Comparison of ENCODE assay signal across 19 cellular contexts in genomic region chr6:166621114-166621540, GRCh38. TPM values are rescaled to one million over a fixed set of nuclear protein-coding genes. Genes with fewer than 3 reads are reported as not detected.
DNase-seq lines count a peak whose midpoint lies in the region; ATAC-seq, FAIRE-seq and TF ChIP-seq lines count a peak whose summit lies in the region.
"Had no signal": no experiment of that assay in that cellular context is flagged by ENCODE, and none has a peak within 500 bp of the region (broad histone marks: within the 10 kb centered on the region; RNA-seq: fewer than 3 reads in every experiment).

No MANE protein-coding gene starts in this region.

- peak; percentile 11 for DNase-seq in NCI-H2107 treated with DMSO at 0.1 percent for 48 hours (lab: John Stamatoyannopoulos, UW; ENCODE audit: unreplicated experiment)
- no peak for DNase-seq in NCI-H2107 (lab: John Stamatoyannopoulos, UW)
- no peak for DNase-seq in H1 (ENCODE audit: low read depth in 1 of 2, low spot score in 2 of 2)
- no peak for DNase-seq in lower lobe of right lung
- DNase-seq in type B pancreatic cell (ENCODE audit: extremely low spot score, unreplicated experiment) = no peak
- no peak for DNase-seq in NCI-H1694 (lab: John Stamatoyannopoulos, UW)
- DNase-seq in activated effector memory CD4-positive, alpha-beta T cell treated with anti-CD3 and anti-CD28 coated beads, Interleukin-2, amount 50 U/mL, for 16 hours = no peak
- DNase-seq in foreskin melanocyte = no peak
- DNase-seq: activated CD4-positive, alpha-beta T cell treated with anti-CD3 and anti-CD28 coated beads for 4 hours; activated T-cell treated with anti-CD3 and anti-CD28 coated beads, Interleukin-2, amount 50 U/mL, for 1 hour; GF-D8; natural killer cell; NCI-H1436 treated with DMSO at 0.1 percent for 48 hours; NCI-H748 treated with DMSO at 0.1 percent for 48 hours; stimulated activated naive B cell treated with anti-CD40 and anti-IgM and Interleukin-4, amounts not matched to agents 10 μg/mL and 1 μg/mL and 100 μg/mL, for 72 hours had no signal

- H3K9me3 ChIP-seq in H1 (ENCODE audit: insufficient read depth in 2 of 2, low read depth in 1 of 2, low read length in 1 of 2) (no peaks in the 10 kb centered on the region), lower lobe of right lung (no peaks in the 10 kb centered on the region)

- 52% methylated on average over 6 of the region's 6 CpGs; no CpG with 5 or more reads in 1 of the 2 experiments for WGBS in H1 (ENCODE audit: extremely low coverage in 1 of 2, insufficient coverage in 1 of 2, insufficient read length in 1 of 2, insufficient replicate concordance in 2 of 2, low coverage in 1 of 2, low lambda C conversion rate in 2 of 2, missing lambda C conversion rate in 1 of 2), 2 experiments

- H4K20me1 ChIP-seq in H1 (replicated peaks in 1 of 2; ENCODE audit: control insufficient read depth in 1 of 2, insufficient read depth in 2 of 2, low read length in 2 of 2) = peaks cover 8 to 14% of the 10 kb centered on the region in 2 experiments

- H2AFZ ChIP-seq in H1 (ENCODE audit: low read length) = no peak overlapping the region

- H3K4me1 ChIP-seq in H1 (replicated peaks in 1 of 4; ENCODE audit: control insufficient read depth in 3 of 4, insufficient read depth in 4 of 4, low read length in 3 of 4) = peaks cover 6 to 16% (median 11%) of the 10 kb centered on the region in 4 experiments
- peaks cover 88% of the 10 kb centered on the region for H3K4me1 ChIP-seq in lower lobe of right lung

- H3K9me3 Mint-ChIP-seq in type B pancreatic cell = no peaks in the 10 kb centered on the region
- H3K9me3 Mint-ChIP-seq: natural killer cell; stimulated activated naive B cell treated with anti-CD40 and anti-IgM and Interleukin-4, amounts not matched to agents 10 μg/mL and 1 μg/mL and 100 μg/mL, for 72 hours; T-helper 2 cell treated with Interferon-gamma antibody and Interleukin-4, amounts not matched to agents 5 μg/mL and 100 μg/mL, for 36 hours had no signal

- peak overlapping the region; percentile 90 for H3K27ac Mint-ChIP-seq in type B pancreatic cell
- H3K27ac Mint-ChIP-seq: natural killer cell; stimulated activated naive B cell treated with anti-CD40 and anti-IgM and Interleukin-4, amounts not matched to agents 10 μg/mL and 1 μg/mL and 100 μg/mL, for 72 hours; T-helper 2 cell treated with Interferon-gamma antibody and Interleukin-4, amounts not matched to agents 5 μg/mL and 100 μg/mL, for 36 hours had no signal

- no peak overlapping the region for H4K91ac ChIP-seq in H1 (replicated peaks; ENCODE audit: insufficient read length, low read length)

- no peak overlapping the region for H3K23ac ChIP-seq in H1 (ENCODE audit: insufficient read length)

- no peak overlapping the region for H2BK12ac ChIP-seq in H1 (ENCODE audit: low read depth, low read length)

- peak; percentile 87 for FAIRE-seq in H1 (lab: Jason Lieb, UNC)

- H3K79me2 ChIP-seq in H1 (ENCODE audit: control insufficient read depth in 1 of 2, insufficient read depth in 2 of 2, low read length in 2 of 2) = peaks cover 4 to 85% of the 10 kb centered on the region in 2 experiments

- no peak overlapping the region for H3K9ac ChIP-seq in H1 (replicated peaks in 1 of 4; ENCODE audit: extremely low read depth in 1 of 4, low read depth in 3 of 4, low read length in 3 of 4)

- no peak for ATAC-seq in lower lobe of right lung
- ATAC-seq: natural killer cell; sciatic nerve; stimulated activated naive B cell treated with anti-CD40 and anti-IgM and Interleukin-4, amounts not matched to agents 10 μg/mL and 1 μg/mL and 100 μg/mL, for 72 hours had no signal

- 0 out of 2 replicates have a peak overlapping the region, but pooled peaks have one; percentile 38 for H2BK5ac ChIP-seq in H1 (ENCODE audit: low read depth, low read length)

- no peak for TF ChIP-seq EP300 in H1 (IDR thresholded peaks at IDR 0.05; ENCODE audit: borderline replicate concordance in 1 of 2, low read depth in 2 of 2, low read length in 2 of 2)

- H3K4me3 ChIP-seq in H1 (ENCODE audit: extremely low read depth in 1 of 4, insufficient read depth in 2 of 4, low read depth in 3 of 4, low read length in 4 of 4) (peak overlapping the region in 1 of 4 experiments; percentile 21; a peak in 2 of 8 replicates), lower lobe of right lung (no peak overlapping the region)

- CTCF ChIA-PET in H1 (lab: Charles Lee; ENCODE audit: partially characterized antibody) = interaction anchor here (0.7 to 1.5 kb wide), 6 partner anchors 22 to 78 kb away, joined by 3 to 4 read pairs (median 3); no protein-coding TSS in a partner anchor

- H4K5ac ChIP-seq in H1 (ENCODE audit: insufficient read length, low read depth, low read length) = no peak overlapping the region

- H3K79me1 ChIP-seq in H1 (ENCODE audit: low read depth, low read length) = peaks cover 16% of the 10 kb centered on the region

- H3K4me3 Mint-ChIP-seq in type B pancreatic cell = peak overlapping the region; percentile 40
- H3K4me3 Mint-ChIP-seq: natural killer cell; stimulated activated naive B cell treated with anti-CD40 and anti-IgM and Interleukin-4, amounts not matched to agents 10 μg/mL and 1 μg/mL and 100 μg/mL, for 72 hours; T-helper 2 cell treated with Interferon-gamma antibody and Interleukin-4, amounts not matched to agents 5 μg/mL and 100 μg/mL, for 36 hours had no signal

- no peak overlapping the region for H2BK15ac ChIP-seq in H1 (ENCODE audit: low read length)

- no peak overlapping the region for H3K18ac ChIP-seq in H1 (ENCODE audit: extremely low read depth, low read length)

- H2BK120ac ChIP-seq in H1 (replicated peaks; ENCODE audit: low read depth, low read length) = no peak overlapping the region

- H3K36me3 ChIP-seq in H1 (ENCODE audit: control insufficient read depth in 2 of 4, insufficient read depth in 4 of 4, low read length in 3 of 4) (no peaks in the 10 kb centered on the region; a peak in 2 of 8 replicates), lower lobe of right lung (peaks cover 16% of the 10 kb centered on the region)

- H3K23me2 ChIP-seq in H1 (ENCODE audit: low read depth, low read length) = no peaks in the 10 kb centered on the region

- TF ChIP-seq RAD21 in H1 (IDR thresholded peaks at IDR 0.05 in 1 of 2, conservative IDR thresholded peaks at IDR 0.05 in 1 of 2; ENCODE audit: low read depth in 2 of 2, low read length in 2 of 2) = no peak

- H3K4ac ChIP-seq in H1 (replicated peaks; ENCODE audit: insufficient read length, low read depth, low read length) = no peak overlapping the region

- peaks cover 14% of the 10 kb centered on the region for H3K36me3 Mint-ChIP-seq in type B pancreatic cell
- H3K36me3 Mint-ChIP-seq: natural killer cell had no signal

- H3K4me2 ChIP-seq in H1 (ENCODE audit: insufficient read depth in 1 of 2, low read depth in 2 of 2, low read length in 2 of 2) = peak overlapping the region; percentile 42 to 65

- H3K56ac ChIP-seq in H1 (replicated peaks; ENCODE audit: insufficient read length, low read depth, low read length) = no peak overlapping the region

- H3K27me3 Mint-ChIP-seq in type B pancreatic cell = peaks cover 5% of the 10 kb centered on the region

- H3K27ac ChIP-seq in H1 (ENCODE audit: low read depth, low read length) = no peak overlapping the region
- H3K27ac ChIP-seq in lower lobe of right lung = peak overlapping the region; percentile 74
- H3K27ac ChIP-seq: 22Rv1 had no signal

- H2AK5ac ChIP-seq in H1 (ENCODE audit: low read depth, low read length) = no peak overlapping the region

- TF ChIP-seq CTCF in H1 (IDR thresholded peaks at IDR 0.05; ENCODE audit: control extremely low read depth in 1 of 3, insufficient read depth in 1 of 3, low read depth in 1 of 3, low read length in 3 of 3) (no peak), lower lobe of right lung (IDR thresholded peaks at IDR 0.05) (no peak), type B pancreatic cell (conservative IDR thresholded peaks at IDR 0.05) (no peak)

- intact Hi-C loops in lower lobe of right lung (cut with DNase I) = loop anchor here (10.0 kb wide), 1 partner anchor 66 kb away; no protein-coding TSS in a partner anchor

- no peak overlapping the region for H3K14ac ChIP-seq in H1 (ENCODE audit: insufficient read length)

- peaks cover 0 to 9% (median 3%) of the 10 kb centered on the region in 4 experiments; a peak in 3 of 7 replicates for H3K27me3 ChIP-seq in H1 (replicated peaks in 1 of 4; ENCODE audit: control insufficient read depth in 3 of 4, extremely low read depth in 1 of 4, insufficient read depth in 3 of 4, low read length in 3 of 4)
- H3K27me3 ChIP-seq in lower lobe of right lung (ENCODE audit: low read depth) = no peaks in the 10 kb centered on the region
- H3K27me3 ChIP-seq: dorsolateral prefrontal cortex had no signal

- H3K4me1 Mint-ChIP-seq in type B pancreatic cell (ENCODE audit: unreplicated experiment) = peaks cover 31% of the 10 kb centered on the region

- POLR2A ChIA-PET in H1 (lab: Charles Lee; ENCODE audit: partially characterized antibody) = interaction anchor here (0.6 to 2.6 kb wide), 4 partner anchors 8 to 164 kb away, joined by 3 to 7 read pairs (median 3); no protein-coding TSS in a partner anchor

- H2BK20ac ChIP-seq in H1 (ENCODE audit: low read length) = no peak overlapping the region

- no peak for TF ChIP-seq POLR2A in H1 (IDR thresholded peaks at IDR 0.05; ENCODE audit: control extremely low read depth in 1 of 2, low read depth in 2 of 2, low read length in 2 of 2)

- no peak overlapping the region for H4K8ac ChIP-seq in H1 (ENCODE audit: extremely low read depth, insufficient read depth, low read length)

RNA-seq across cellular contexts. Expression of gene RPS6KA2, which starts 5.9 kb away (rescaled TPM):
- 24.4 and 25.7 TPM in 2 replicates for total RNA-seq in H1 (2021; fragmentation: NEBNext Ultra II Directional; extraction: Animal tissue kit (Norgen Biotek cat#: 25700))
- 8.8 and 13.8 TPM in 2 replicates for polyA plus RNA-seq in H1 (2011; rRNA removed)
- 12.1 TPM for polyA plus RNA-seq in H1 (2011; cell fraction: cytosol; rRNA removed)
- 22.2 TPM for polyA plus RNA-seq in H1 (2011; cell fraction: nucleus; rRNA removed)
- polyA plus RNA-seq in H1 (2012, experiment 1 of 2) = 12.7 to 16.1 TPM (median 13.3 TPM) in 4 replicates
- polyA plus RNA-seq in H1 (2012, experiment 2 of 2) = 7.8 TPM
- 9.1 TPM for polyA plus RNA-seq in H1 (2013, experiment 1 of 2)
- 8.6 TPM for polyA plus RNA-seq in H1 (2013, experiment 2 of 2)
- 22.4 and 29.4 TPM in 2 replicates for polyA minus RNA-seq in H1 (2011; rRNA and poly(A)+ RNA removed)
- 9.8 TPM for polyA minus RNA-seq in H1 (2011; cell fraction: cytosol; rRNA and poly(A)+ RNA removed)
- 37.0 TPM for polyA minus RNA-seq in H1 (2011; cell fraction: nucleus; rRNA and poly(A)+ RNA removed)
- total RNA-seq in lower lobe of right lung = 102 TPM
- total RNA-seq in type B pancreatic cell (ENCODE audit: low replicate concordance) = 23.8 and 39.1 TPM in 2 replicates

RNA-seq across cellular contexts. Expression of gene RAMACL, which starts 34.6 kb away (rescaled TPM):
- total RNA-seq in H1 (2021; fragmentation: NEBNext Ultra II Directional; extraction: Animal tissue kit (Norgen Biotek cat#: 25700)) = 0.34 and 0.97 TPM in 2 replicates
- polyA plus RNA-seq in H1 (2011; rRNA removed) = 0.23 TPM in 1 of 2 replicates, not detected in the other
- 0.12 TPM for polyA plus RNA-seq in H1 (2011; cell fraction: cytosol; rRNA removed)
- polyA plus RNA-seq in H1 (2011; cell fraction: nucleus; rRNA removed) = 0.30 TPM
- polyA plus RNA-seq in H1 (2012, experiment 1 of 2) = 0.51 to 0.72 TPM (median 0.62 TPM) in 4 replicates
- polyA plus RNA-seq in H1 (2012, experiment 2 of 2) = 0.14 TPM
- 0.16 TPM for polyA plus RNA-seq in H1 (2013, experiment 1 of 2)
- 0.18 TPM for polyA plus RNA-seq in H1 (2013, experiment 2 of 2)
- 2.4 and 2.5 TPM in 2 replicates for polyA minus RNA-seq in H1 (2011; rRNA and poly(A)+ RNA removed)
- polyA minus RNA-seq in H1 (2011; cell fraction: cytosol; rRNA and poly(A)+ RNA removed) = not detected
- polyA minus RNA-seq in H1 (2011; cell fraction: nucleus; rRNA and poly(A)+ RNA removed) = 7.8 TPM
- total RNA-seq in lower lobe of right lung = 6.6 TPM
- total RNA-seq in type B pancreatic cell (ENCODE audit: low replicate concordance) = 0.85 and 1.5 TPM in 2 replicates
